In the genomic region with DNA sequence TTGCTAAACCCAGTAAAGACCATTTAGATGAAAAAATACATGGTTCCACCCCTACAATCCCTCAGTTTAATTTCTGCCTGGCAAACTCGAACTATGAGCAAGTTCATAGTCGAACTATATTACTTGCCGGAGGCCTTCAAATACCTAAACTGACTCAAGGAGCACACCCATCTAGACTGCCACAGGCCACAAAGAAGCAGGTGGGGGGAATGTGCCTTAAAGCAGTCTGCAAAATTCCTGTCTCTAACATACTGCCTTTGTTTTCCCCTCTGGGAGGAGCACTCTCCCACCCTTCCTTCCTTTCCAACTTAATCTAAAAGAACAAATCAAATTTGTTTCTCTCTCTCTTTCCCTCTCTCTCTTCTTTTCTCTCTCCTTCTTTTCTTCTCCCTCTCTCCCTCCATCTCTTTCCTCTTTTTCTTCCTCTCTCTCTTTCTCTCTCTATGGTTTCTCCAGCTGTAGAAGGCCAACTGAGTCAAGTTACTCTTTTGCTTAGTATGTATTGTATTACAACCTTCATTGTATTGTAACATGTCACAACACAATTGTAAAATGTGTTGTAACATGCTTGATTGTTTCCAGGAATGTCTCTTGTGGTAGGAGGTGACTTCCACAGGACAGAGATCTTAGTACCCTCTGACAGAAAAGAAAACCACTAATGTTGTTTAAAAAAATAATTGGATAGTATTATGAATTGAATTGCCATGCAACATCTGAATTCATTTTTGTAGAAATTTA, we compare ENCODE assay signal across 22 cellular contexts.
DNase-seq lines count a peak whose midpoint lies in the region; ATAC-seq and TF ChIP-seq lines count a peak whose summit lies in the region.
"Had no signal": no experiment of that assay in that cellular context is flagged by ENCODE, and none has a peak within 500 bp of the region (broad histone marks: within the 10 kb centered on the region; RNA-seq: fewer than 3 reads in every experiment).

No MANE protein-coding gene starts in this region.

- no peak overlapping the region for H3K4me3 Mint-ChIP-seq in nephron
- H3K4me3 Mint-ChIP-seq: activated naive CD8-positive, alpha-beta T cell treated with anti-CD3 and anti-CD28 coated beads, Interleukin-2, amount 10 ng/mL, durations not matched to agents 7 days and 5 days; CD8-positive, alpha-beta T cell had no signal

- ATAC-seq in GM18498 (IDR thresholded peaks at IDR 0.05; ENCODE audit: unreplicated experiment) (no peak), GM18517 (IDR thresholded peaks at IDR 0.05; ENCODE audit: unreplicated experiment) (no peak)
- ATAC-seq: A549; CD8-positive, alpha-beta T cell; lower lobe of right lung; SK-N-SH treated with all-trans-retinoic acid at 6 μM for 48 hours had no signal

- no peaks in the 10 kb centered on the region for H3K9me3 Mint-ChIP-seq in nephron

- H3K9me2 ChIP-seq in Karpas-422 (replicated peaks; ENCODE audit: insufficient read depth, low read length) = no peaks in the 10 kb centered on the region

- no peaks in the 10 kb centered on the region for H3K9me3 ChIP-seq in Karpas-422 (ENCODE audit: low read length)
- H3K9me3 ChIP-seq: A549, thyroid gland had no signal

- no peak overlapping the region for H3K27ac ChIP-seq in Karpas-422 (ENCODE audit: low read length)
- H3K27ac ChIP-seq: A549, lower lobe of right lung, stomach, thyroid gland had no signal

- peaks cover 3% of the 10 kb centered on the region for H3K4me1 Mint-ChIP-seq in nephron
- H3K4me1 Mint-ChIP-seq: activated naive CD8-positive, alpha-beta T cell treated with anti-CD3 and anti-CD28 coated beads, Interleukin-2, amount 10 ng/mL, durations not matched to agents 7 days and 5 days had no signal

- peak overlapping the region; percentile 81 for H2AFZ ChIP-seq in Karpas-422 (ENCODE audit: low read length)

- peak overlapping the region in 2 of 3 experiments; percentile 54 to 85 for H3K27ac Mint-ChIP-seq in nephron
- H3K27ac Mint-ChIP-seq: activated naive CD8-positive, alpha-beta T cell treated with anti-CD3 and anti-CD28 coated beads, Interleukin-2, amount 10 ng/mL, durations not matched to agents 7 days and 5 days; CD8-positive, alpha-beta T cell had no signal

- H3K36me3 Mint-ChIP-seq in nephron (ENCODE audit: low read depth) = peaks cover 40% of the 10 kb centered on the region
- H3K36me3 Mint-ChIP-seq: activated naive CD8-positive, alpha-beta T cell treated with anti-CD3 and anti-CD28 coated beads, Interleukin-2, amount 10 ng/mL, durations not matched to agents 7 days and 5 days; CD8-positive, alpha-beta T cell had no signal

- H3K36me3 ChIP-seq in Karpas-422 (ENCODE audit: insufficient read depth, low read length) = no peaks in the 10 kb centered on the region
- H3K36me3 ChIP-seq: lower lobe of right lung, stomach, thyroid gland had no signal

- H3K4me2 ChIP-seq in Karpas-422 (ENCODE audit: low read depth, low read length, poor library complexity, severe bottlenecking) = no peak overlapping the region
- H3K4me2 ChIP-seq: A549 had no signal

- H3K4me1 ChIP-seq in Karpas-422 (ENCODE audit: low read length) = peaks cover 14% of the 10 kb centered on the region
- H3K4me1 ChIP-seq: A549, lower lobe of right lung, stomach, thyroid gland had no signal

- H3K4me3 ChIP-seq in AG10803 (ENCODE audit: low read length) (no peak overlapping the region), Karpas-422 (ENCODE audit: low read length) (no peak overlapping the region), epithelial cell of esophagus (ENCODE audit: low read length) (no peak overlapping the region)
- H3K4me3 ChIP-seq: A549, lower lobe of right lung, stomach, thyroid gland had no signal

- no peaks in the 10 kb centered on the region for H3K27me3 Mint-ChIP-seq in nephron (ENCODE audit: low read depth)
- H3K27me3 Mint-ChIP-seq: activated naive CD8-positive, alpha-beta T cell treated with anti-CD3 and anti-CD28 coated beads, Interleukin-2, amount 10 ng/mL, durations not matched to agents 7 days and 5 days had no signal

- no peak for TF ChIP-seq CTCF in AG10803 (conservative IDR thresholded peaks at IDR 0.05; ENCODE audit: low read length)
- TF ChIP-seq CTCF in epithelial cell of esophagus (IDR thresholded peaks at IDR 0.05; ENCODE audit: insufficient read depth, low read depth, low read length, missing control alignments) = no peak
- TF ChIP-seq CTCF in nephron (IDR thresholded peaks at IDR 0.05; ENCODE audit: unreplicated experiment in 3 of 3) = no peak

- no peak overlapping the region for H3K9ac ChIP-seq in Karpas-422 (ENCODE audit: low read length)

- H3K79me2 ChIP-seq in Karpas-422 (ENCODE audit: low read length) = no peaks in the 10 kb centered on the region

- DNase-seq in AG10803 (ENCODE audit: low read depth) (peak; percentile 18), Karpas-422 (no peak), epithelial cell of esophagus (ENCODE audit: low read depth) (peak; percentile 37), NOMO-1 (lab: John Stamatoyannopoulos, UW; ENCODE audit: unreplicated experiment in 2 of 2) (no peak), NCI-H345 treated with DMSO at 0.1 percent for 48 hours (lab: John Stamatoyannopoulos, UW; ENCODE audit: unreplicated experiment) (no peak)
- DNase-seq: activated CD8-positive, alpha-beta memory T cell treated with anti-CD3 and anti-CD28 coated beads for 24 hours; activated effector memory CD4-positive, alpha-beta T cell treated with Interleukin-2 at 50 U/mL for 16 hours; activated naive CD8-positive, alpha-beta T cell treated with anti-CD3 and anti-CD28 coated beads, Interleukin-2, amount 10 ng/mL, durations not matched to agents 7 days and 5 days; CD8-positive, alpha-beta T cell; KBM-7; lower lobe of right lung; MM.1S; NCI-H2029 treated with DMSO at 0.1 percent for 48 hours; NCI-H345; stomach; T-helper 2 cell; thyroid gland had no signal

- H4K20me1 ChIP-seq in Karpas-422 (ENCODE audit: insufficient read depth, low read depth, low read length) = no peaks in the 10 kb centered on the region

- H3K27me3 ChIP-seq in Karpas-422 (ENCODE audit: low read length) = no peaks in the 10 kb centered on the region
- H3K27me3 ChIP-seq: stomach, thyroid gland had no signal

Comparison
In these comparisons a context has a peak if more than half of its experiments do, and no peak if none do; other contexts are left out.
1. DNase-seq: peak in AG10803 (single experiment) and epithelial cell of esophagus (single experiment); none in Karpas-422 (single experiment), NOMO-1 (0 of 2) and NCI-H345 treated with DMSO at 0.1 percent for 48 hours (single experiment).